ENCODE assay signal across 27 cellular contexts in genomic region chr18:75330308-75330707, GRCh38.
DNase-seq lines count a peak whose midpoint lies in the region; ATAC-seq, FAIRE-seq and TF ChIP-seq lines count a peak whose summit lies in the region.
"Had no signal": no experiment of that assay in that cellular context is flagged by ENCODE, and none has a peak within 500 bp of the region (broad histone marks: within the 10 kb centered on the region; RNA-seq: fewer than 3 reads in every experiment).

No MANE protein-coding gene starts in this region.

- BruUV-seq in K562 (replicated peaks; lab: Mats Ljungman, UMichigan): no TSS peak

- no peaks in the 10 kb centered on the region for H3K9me3 ChIP-seq in K562 (replicated peaks; ENCODE audit: control insufficient read depth, insufficient read depth, low read depth, low read length)
- H3K9me3 ChIP-seq: BE2C, Caco-2 had no signal

- TF ChIP-seq EP300 in K562 (IDR thresholded peaks at IDR 0.05; ENCODE audit: low read length): no peak

- no peak for TF ChIP-seq RAD21 in K562 (CRISPR knock-in tag; conservative IDR thresholded peaks at IDR 0.05 in 1 of 2, IDR thresholded peaks at IDR 0.05 in 1 of 2)

- POLR2A ChIA-PET in K562 (lab: Yijun Ruan, JAX): no interaction called here

- TF ChIP-seq CTCF in D721Med (IDR thresholded peaks at IDR 0.05; ENCODE audit: insufficient read depth, missing control alignments) (no peak), K562 (IDR thresholded peaks at IDR 0.05 in 2 of 3, conservative IDR thresholded peaks at IDR 0.05 in 1 of 3; ENCODE audit: insufficient read depth in 2 of 3, low read depth in 1 of 3, low read length in 3 of 3) (no peak)

- H3K4me1 Mint-ChIP-seq in activated T-helper 17 cell treated with anti-CD3 and anti-CD28 coated beads, Interleukin-2, amount 50 U/mL, for 72 hours: peaks cover 8% of the 10 kb centered on the region
- H3K4me1 Mint-ChIP-seq: CD14-positive monocyte; CD4-positive, alpha-beta memory T cell; CD4-positive, CD25-positive, alpha-beta regulatory T cell; CD8-positive, alpha-beta memory T cell had no signal

- no peaks in the 10 kb centered on the region for H3K4me1 ChIP-seq in K562 (replicated peaks in 1 of 2; ENCODE audit: control insufficient read depth in 2 of 2, insufficient read depth in 2 of 2, low read length in 2 of 2)
- H3K4me1 ChIP-seq: BE2C, BLaER1, Caco-2 had no signal

- CTCF ChIA-PET in K562 (lab: Yijun Ruan, JAX; ENCODE audit: low intra/inter-chr PET ratio): no interaction called here

- H2AFZ ChIP-seq in K562 (ENCODE audit: low read depth, low read length): no peak overlapping the region

- WGBS in K562 (ENCODE audit: insufficient coverage, low coverage, missing lambda C conversion rate): 5% methylated on average over 3 of the region's 3 CpGs

- in situ Hi-C loops in K562 (cut with MboI): no loop called here

- H3K27ac ChIP-seq in K562 (ENCODE audit: extremely low read depth, low read depth, low read length): no peak overlapping the region
- H3K27ac ChIP-seq: BLaER1 had no signal

- no peaks in the 10 kb centered on the region for H4K20me1 ChIP-seq in K562 (replicated peaks; ENCODE audit: control insufficient read depth, insufficient read depth, low read length)
- H4K20me1 ChIP-seq: BLaER1 had no signal

- no peaks in the 10 kb centered on the region for H3K36me3 ChIP-seq in K562 (ENCODE audit: control insufficient read depth, insufficient read depth, low read length)
- H3K36me3 ChIP-seq: BE2C, BLaER1 had no signal

- H3K27me3 Mint-ChIP-seq in activated T-helper 17 cell treated with anti-CD3 and anti-CD28 coated beads, Interleukin-2, amount 50 U/mL, for 72 hours: peaks cover 1% of the 10 kb centered on the region

- peak; percentile 92 for FAIRE-seq in D721Med (lab: Jason Lieb, UNC)
- FAIRE-seq in K562 (lab: Jason Lieb, UNC): no peak
- FAIRE-seq: A204.1, GM12891, GM19239 had no signal

- no peak for TF ChIP-seq POLR2A in K562 (conservative IDR thresholded peaks at IDR 0.05)

- H3K4me3 ChIP-seq in K562: no peak overlapping the region
- H3K4me3 ChIP-seq: BLaER1 had no signal

- peak overlapping the region; percentile 5 for H3K27ac Mint-ChIP-seq in activated T-helper 17 cell treated with anti-CD3 and anti-CD28 coated beads, Interleukin-2, amount 50 U/mL, for 72 hours
- H3K27ac Mint-ChIP-seq: CD14-positive monocyte; CD4-positive, alpha-beta memory T cell; CD4-positive, CD25-positive, alpha-beta regulatory T cell had no signal

- H3K9me1 ChIP-seq in K562 (ENCODE audit: control insufficient read depth, insufficient read depth, low read length): no peaks in the 10 kb centered on the region

- H3K4me3 Mint-ChIP-seq in activated T-helper 17 cell treated with anti-CD3 and anti-CD28 coated beads, Interleukin-2, amount 50 U/mL, for 72 hours: no peak overlapping the region
- H3K4me3 Mint-ChIP-seq: CD14-positive monocyte; CD4-positive, alpha-beta memory T cell; CD4-positive, CD25-positive, alpha-beta regulatory T cell; CD8-positive, alpha-beta memory T cell had no signal

- H3K79me2 ChIP-seq in K562 (ENCODE audit: control insufficient read depth, insufficient read depth, low read length): no peaks in the 10 kb centered on the region

- peaks cover 7% of the 10 kb centered on the region for H3K9me3 Mint-ChIP-seq in activated T-helper 17 cell treated with anti-CD3 and anti-CD28 coated beads, Interleukin-2, amount 50 U/mL, for 72 hours

- no peak overlapping the region for H3K9ac ChIP-seq in K562 (ENCODE audit: insufficient read depth in 1 of 2, low read depth in 2 of 2, low read length in 2 of 2)
- H3K9ac ChIP-seq: BLaER1 had no signal

- no peak for DNase-seq in D721Med (ENCODE audit: insufficient read length, low spot score)
- DNase-seq in K562 (ENCODE audit: extremely low read depth in 1 of 4, low spot score in 3 of 4): no peak
- DNase-seq in NCI-H82 treated with DMSO at 0.1 percent for 48 hours (lab: John Stamatoyannopoulos, UW; ENCODE audit: unreplicated experiment): no peak
- no peak for DNase-seq in NCI-H510A treated with DMSO at 0.1 percent for 48 hours (lab: John Stamatoyannopoulos, UW)
- no peak for DNase-seq in Right ventricle myocardium inferior (ENCODE audit: missing footprints)
- DNase-seq: 8988T; ACHN; BE2C; C1 segment of cervical spinal cord; Caco-2; Calu3; CD4-positive, alpha-beta memory T cell; CD4-positive, CD25-positive, alpha-beta regulatory T cell; CD8-positive, alpha-beta memory T cell; DMS 273 treated with DMSO at 0.1 percent for 48 hours; DMS153; DMS53; DMS79; DND-41; EL; GDM1 had no signal

- H3K4me2 ChIP-seq in K562 (ENCODE audit: insufficient read depth, low read length): no peak overlapping the region
- H3K4me2 ChIP-seq: BLaER1 had no signal

- no peak for ATAC-seq in activated T-helper 17 cell treated with anti-CD3 and anti-CD28 coated beads, Interleukin-2, amount 50 U/mL, for 72 hours (replicated peaks)
- ATAC-seq in K562 (no peak), Right ventricle myocardium inferior (no peak)

- H3K27me3 ChIP-seq in K562 (ENCODE audit: control insufficient read depth in 2 of 2, insufficient read depth in 2 of 2, low read length in 2 of 2): peaks cover 0 to 3% of the 10 kb centered on the region in 2 experiments; a peak in 2 of 5 replicates
- H3K27me3 ChIP-seq: BE2C, BLaER1 had no signal

- intact Hi-C loops in K562 (cut with micrococcal nuclease) (no loop called here), Right ventricle myocardium inferior (cut with DNase I) (no loop called here)

- H3K36me3 Mint-ChIP-seq in activated T-helper 17 cell treated with anti-CD3 and anti-CD28 coated beads, Interleukin-2, amount 50 U/mL, for 72 hours (ENCODE audit: low read depth): no peaks in the 10 kb centered on the region
- H3K36me3 Mint-ChIP-seq: CD14-positive monocyte; CD4-positive, CD25-positive, alpha-beta regulatory T cell had no signal

TF ChIP-seq in K562, 482 proteins besides CTCF, POLR2A, EP300 and RAD21:
- no peak for TF ChIP-seq OTX1 (CRISPR knock-in tag; IDR thresholded peaks at IDR 0.05)
- peak; percentile 57; the same call in 1 of the 2 replicates for TF ChIP-seq RAD51 (IDR thresholded peaks at IDR 0.05; ENCODE audit: borderline replicate concordance, low read depth)
- TF ChIP-seq TFE3 (CRISPR knock-in tag; IDR thresholded peaks at IDR 0.05): peak; percentile 79
- no peak for TF ChIP-seq CREB1 (IDR thresholded peaks at IDR 0.05)
- no peak for TF ChIP-seq CREB1 (CRISPR knock-in tag; IDR thresholded peaks at IDR 0.05)
